ENCODE assay signal across 18 cellular contexts in the genomic region with DNA sequence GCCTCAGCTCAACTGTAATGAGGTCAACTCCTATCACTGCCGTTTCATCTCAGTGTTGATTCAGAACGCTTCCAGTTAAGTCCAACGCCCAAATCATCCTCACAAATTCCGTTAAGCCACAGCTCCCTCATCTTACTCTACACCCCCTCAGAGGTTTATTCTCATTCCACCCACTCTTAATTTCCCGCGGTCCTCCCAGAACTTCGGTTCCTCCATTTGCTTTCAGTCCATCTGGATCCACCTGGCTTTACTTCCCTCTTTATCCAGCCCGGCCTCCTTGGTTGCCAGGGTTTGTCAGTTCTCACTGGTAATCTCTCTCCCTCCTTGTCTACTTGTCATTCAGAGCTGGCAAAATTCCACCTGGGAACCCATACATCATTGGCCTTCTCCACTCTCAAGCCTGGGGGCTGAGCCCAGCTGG.
"Had no signal": no experiment of that assay in that cellular context is flagged by ENCODE, and none has a peak within 500 bp of the region (broad histone marks: within the 10 kb centered on the region; RNA-seq: fewer than 3 reads in every experiment).

No MANE protein-coding gene starts in this region.

- ATAC-seq: activated CD4-positive, CD25-positive, alpha-beta regulatory T cell treated with anti-CD3 and anti-CD28 coated beads, Interleukin-2, amount 50 U/mL, for 24 hours; foreskin keratinocyte; left lung; stimulated activated memory B cell treated with anti-CD40 and anti-IgM and Interleukin-4, amounts not matched to agents 10 μg/mL and 1 μg/mL and 100 μg/mL, for 72 hours had no signal

- H3K27ac ChIP-seq: foreskin keratinocyte, hepatocyte, left lung, neutrophil, ovary, prostate gland, stomach, suprapubic skin, tibial nerve, vagina, VCaP had no signal

- DNase-seq: activated CD4-positive, alpha-beta T cell treated with anti-CD3 and anti-CD28 coated beads, Interleukin-2, amount 50 U/mL, for 4 hours; activated effector memory CD4-positive, alpha-beta T cell treated with anti-CD3 and anti-CD28 coated beads, Interleukin-2, amount 50 U/mL, for 16 hours; activated naive CD4-positive, alpha-beta T cell treated with anti-CD3 and anti-CD28 coated beads, Interleukin-2, amount 10 ng/mL, durations not matched to agents 7 days and 5 days; foreskin keratinocyte; immature natural killer cell; kidney glomerular epithelial cell; left lung; ovary; stomach had no signal

- H3K36me3 ChIP-seq: left lung, neutrophil, ovary, prostate gland, stomach, suprapubic skin, tibial nerve, vagina had no signal

- H3K9me3 ChIP-seq: left lung, neutrophil, ovary, prostate gland, stomach, suprapubic skin, tibial nerve, vagina had no signal

- H3K4me1 ChIP-seq: foreskin keratinocyte, prostate gland, suprapubic skin, tibial nerve had no signal

- H3K27me3 ChIP-seq: foreskin keratinocyte, hepatocyte, left lung, neutrophil, ovary, stomach, suprapubic skin, tibial nerve, vagina had no signal

- H3K4me3 ChIP-seq: hepatocyte, left lung, ovary, prostate gland, stomach, suprapubic skin, tibial nerve, vagina had no signal
